ENCODE assay signal across 1 cellular context in genomic region chr18:31931163-31931885, GRCh38.
TF ChIP-seq lines count a peak whose summit lies in the region.

No MANE protein-coding gene starts in this region.

TF ChIP-seq in IMR-90, 13 proteins besides CTCF, POLR2A, EP300 and RAD21:
- TF ChIP-seq USF2 (IDR thresholded peaks at IDR 0.05; ENCODE audit: low read depth, low read length) (no peak), SMC3 (IDR thresholded peaks at IDR 0.05; ENCODE audit: low read depth, low read length) (no peak), NFE2L2 (IDR thresholded peaks at IDR 0.05; ENCODE audit: low read depth, low read length) (no peak), MAFK (IDR thresholded peaks at IDR 0.05; ENCODE audit: low read depth, low read length) (no peak), RFX5 (IDR thresholded peaks at IDR 0.05; ENCODE audit: low read depth, low read length) (no peak), BHLHE40 (IDR thresholded peaks at IDR 0.05; ENCODE audit: low read depth, low read length) (no peak), MAZ (IDR thresholded peaks at IDR 0.05; ENCODE audit: borderline replicate concordance, low read depth, low read length) (no peak), FOS (IDR thresholded peaks at IDR 0.05; ENCODE audit: low read depth, low read length) (no peak), CHD1 (IDR thresholded peaks at IDR 0.05; ENCODE audit: low read depth, low read length) (no peak), MXI1 (IDR thresholded peaks at IDR 0.05; ENCODE audit: borderline replicate concordance, low read depth, low read length) (no peak), RCOR1 (IDR thresholded peaks at IDR 0.05; ENCODE audit: insufficient replicate concordance, low read length) (no peak), CEBPB (IDR thresholded peaks at IDR 0.05; ENCODE audit: low read depth, low read length) (no peak)
